ENCODE assay signal across 1 cellular context in genomic region chr12:110270125-110270962, GRCh38.
A peak's percentile ranks its signal among the peaks of the same experiment; 100 is the strongest.
TF ChIP-seq lines count a peak whose summit lies in the region.

No MANE protein-coding gene starts in this region.

TF ChIP-seq in HepG2, 621 proteins besides CTCF, POLR2A, EP300 and RAD21 (continued from another document and continues in another):
- TF ChIP-seq MLX (CRISPR knock-in tag; IDR thresholded peaks at IDR 0.05), result no peak
- TF ChIP-seq ZC3H4 (CRISPR knock-in tag; IDR thresholded peaks at IDR 0.05; ENCODE audit: borderline replicate concordance), result no peak
- TF ChIP-seq HNRNPLL (IDR thresholded peaks at IDR 0.05; ENCODE audit: low read depth, low read length, poor library complexity, severe bottlenecking), result no peak
- TF ChIP-seq PAX8 (CRISPR knock-in tag; IDR thresholded peaks at IDR 0.05; ENCODE audit: borderline replicate concordance), result no peak
- no peak for TF ChIP-seq SCMH1 (CRISPR knock-in tag; IDR thresholded peaks at IDR 0.05; ENCODE audit: borderline replicate concordance)
- no peak for TF ChIP-seq TBX2 (CRISPR knock-in tag; IDR thresholded peaks at IDR 0.05; ENCODE audit: borderline replicate concordance)
- TF ChIP-seq U2AF1 (optimal IDR thresholded peaks at IDR 0.05; ENCODE audit: low read depth, low read length), result no peak
- TF ChIP-seq ZNF431 (CRISPR knock-in tag; IDR thresholded peaks at IDR 0.05; ENCODE audit: borderline replicate concordance, low read depth), result no peak
- no peak for TF ChIP-seq GPBP1L1 (CRISPR knock-in tag; IDR thresholded peaks at IDR 0.05)
- TF ChIP-seq SALL1 (CRISPR knock-in tag; IDR thresholded peaks at IDR 0.05), result peak; percentile 8; the same call in 1 of the 2 replicates
- no peak for TF ChIP-seq ZNF180 (CRISPR knock-in tag; IDR thresholded peaks at IDR 0.05; ENCODE audit: borderline replicate concordance, low read depth)
- no peak for TF ChIP-seq ATF5 (CRISPR knock-in tag; IDR thresholded peaks at IDR 0.05; ENCODE audit: low read depth)
- TF ChIP-seq ZEB1 (IDR thresholded peaks at IDR 0.05; ENCODE audit: insufficient replicate concordance, low read depth), result peak; percentile 40
- no peak for TF ChIP-seq ZNF674 (CRISPR knock-in tag; IDR thresholded peaks at IDR 0.05; ENCODE audit: low read depth)
- TF ChIP-seq MYC (CRISPR knock-in tag; IDR thresholded peaks at IDR 0.05; ENCODE audit: borderline replicate concordance), result no peak; the same call in 1 of the 2 replicates
- no peak for TF ChIP-seq CHD4 (IDR thresholded peaks at IDR 0.05; ENCODE audit: borderline replicate concordance, low read length)
- TF ChIP-seq ZBTB8A (CRISPR knock-in tag; IDR thresholded peaks at IDR 0.05; ENCODE audit: borderline replicate concordance, low read depth), result no peak
- TF ChIP-seq STAT6 (CRISPR knock-in tag; IDR thresholded peaks at IDR 0.05; ENCODE audit: borderline replicate concordance), result no peak
- no peak for TF ChIP-seq PRPF4 (IDR thresholded peaks at IDR 0.05; ENCODE audit: low read depth, low read length, poor library complexity, severe bottlenecking)
- TF ChIP-seq AHR (CRISPR knock-in tag; IDR thresholded peaks at IDR 0.05), result no peak
- TF ChIP-seq TARDBP (CRISPR knock-in tag; IDR thresholded peaks at IDR 0.05), result peak; percentile 46; the same call in 1 of the 2 replicates
- no peak for TF ChIP-seq SMYD3 (CRISPR knock-in tag; IDR thresholded peaks at IDR 0.05)
- TF ChIP-seq RXRB (CRISPR knock-in tag; IDR thresholded peaks at IDR 0.05; ENCODE audit: borderline replicate concordance), result no peak
- TF ChIP-seq ZSCAN20 (CRISPR knock-in tag; IDR thresholded peaks at IDR 0.05; ENCODE audit: borderline replicate concordance), result no peak
- no peak for TF ChIP-seq ZBTB49 (CRISPR knock-in tag; IDR thresholded peaks at IDR 0.05; ENCODE audit: borderline replicate concordance)
- TF ChIP-seq BCLAF1 (IDR thresholded peaks at IDR 0.05), result no peak
- no peak for TF ChIP-seq RERE (CRISPR knock-in tag; IDR thresholded peaks at IDR 0.05; ENCODE audit: low read depth)
- no peak for TF ChIP-seq ZSCAN5A (CRISPR knock-in tag; IDR thresholded peaks at IDR 0.05; ENCODE audit: borderline replicate concordance)
- no peak for TF ChIP-seq ZBTB20 (CRISPR knock-in tag; IDR thresholded peaks at IDR 0.05; ENCODE audit: borderline replicate concordance, low read depth)
- TF ChIP-seq ZNF766 (CRISPR knock-in tag; IDR thresholded peaks at IDR 0.05; ENCODE audit: borderline replicate concordance), result no peak
- TF ChIP-seq ZNF543 (CRISPR knock-in tag; IDR thresholded peaks at IDR 0.05), result no peak
- no peak for TF ChIP-seq RBAK (CRISPR knock-in tag; IDR thresholded peaks at IDR 0.05)
- TF ChIP-seq MAZ (IDR thresholded peaks at IDR 0.05; ENCODE audit: borderline replicate concordance, low read depth, low read length), result no peak
- TF ChIP-seq MAZ (CRISPR knock-in tag; IDR thresholded peaks at IDR 0.05; ENCODE audit: low read depth), result no peak
- no peak for TF ChIP-seq ZSCAN22 (CRISPR knock-in tag; IDR thresholded peaks at IDR 0.05)
- no peak for TF ChIP-seq TERF1 (CRISPR knock-in tag; IDR thresholded peaks at IDR 0.05)
- TF ChIP-seq ZNF660 (CRISPR knock-in tag; IDR thresholded peaks at IDR 0.05; ENCODE audit: borderline replicate concordance, low read depth), result no peak
- TF ChIP-seq BCL6 (CRISPR knock-in tag; IDR thresholded peaks at IDR 0.05), result peak; percentile 53
- no peak for TF ChIP-seq RELA (CRISPR knock-in tag; IDR thresholded peaks at IDR 0.05)
- no peak for TF ChIP-seq ZNF724P (CRISPR knock-in tag; IDR thresholded peaks at IDR 0.05; ENCODE audit: borderline replicate concordance)
- TF ChIP-seq MAFK (conservative IDR thresholded peaks at IDR 0.05 in 1 of 2, IDR thresholded peaks at IDR 0.05 in 1 of 2; ENCODE audit: low read length in 2 of 2), result no peak
